Comparison of ENCODE assay signal across 1 cellular context in the genomic region with DNA sequence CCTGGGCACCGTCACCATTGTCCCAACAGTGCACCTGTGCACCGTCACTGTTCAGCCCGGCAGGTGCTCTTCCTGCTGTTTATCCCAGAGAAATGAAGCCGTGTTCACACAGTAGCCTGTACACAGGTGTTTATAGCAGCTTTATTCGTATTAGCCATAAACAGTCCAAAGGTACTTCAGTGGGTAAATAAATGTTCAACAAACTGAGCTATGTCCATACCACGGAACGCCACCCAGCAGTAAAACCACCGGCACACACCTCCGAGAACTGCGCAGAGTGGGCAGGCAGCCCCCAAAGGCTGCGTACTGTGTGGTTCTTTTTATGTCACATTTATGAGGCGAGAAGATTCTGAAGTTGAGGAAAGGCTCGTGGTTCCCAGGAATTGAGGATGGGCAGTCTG.
TF ChIP-seq lines count a peak whose summit lies in the region.

No MANE protein-coding gene starts in this region.

TF ChIP-seq in IMR-90, 13 proteins besides CTCF, POLR2A, EP300 and RAD21 (continued from another document):
- TF ChIP-seq MXI1 (IDR thresholded peaks at IDR 0.05; ENCODE audit: borderline replicate concordance, low read depth, low read length) (no peak), RCOR1 (IDR thresholded peaks at IDR 0.05; ENCODE audit: insufficient replicate concordance, low read length) (no peak), MAZ (IDR thresholded peaks at IDR 0.05; ENCODE audit: borderline replicate concordance, low read depth, low read length) (no peak), SMC3 (IDR thresholded peaks at IDR 0.05; ENCODE audit: low read depth, low read length) (no peak), BHLHE40 (IDR thresholded peaks at IDR 0.05; ENCODE audit: low read depth, low read length) (no peak), FOS (IDR thresholded peaks at IDR 0.05; ENCODE audit: low read depth, low read length) (no peak), RFX5 (IDR thresholded peaks at IDR 0.05; ENCODE audit: low read depth, low read length) (no peak), NFE2L2 (IDR thresholded peaks at IDR 0.05; ENCODE audit: low read depth, low read length) (no peak)
- TF ChIP-seq, protein P1, sequence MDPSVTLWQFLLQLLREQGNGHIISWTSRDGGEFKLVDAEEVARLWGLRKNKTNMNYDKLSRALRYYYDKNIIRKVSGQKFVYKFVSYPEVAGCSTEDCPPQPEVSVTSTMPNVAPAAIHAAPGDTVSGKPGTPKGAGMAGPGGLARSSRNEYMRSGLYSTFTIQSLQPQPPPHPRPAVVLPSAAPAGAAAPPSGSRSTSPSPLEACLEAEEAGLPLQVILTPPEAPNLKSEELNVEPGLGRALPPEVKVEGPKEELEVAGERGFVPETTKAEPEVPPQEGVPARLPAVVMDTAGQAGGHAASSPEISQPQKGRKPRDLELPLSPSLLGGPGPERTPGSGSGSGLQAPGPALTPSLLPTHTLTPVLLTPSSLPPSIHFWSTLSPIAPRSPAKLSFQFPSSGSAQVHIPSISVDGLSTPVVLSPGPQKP (IDR thresholded peaks at IDR 0.05; ENCODE audit: borderline replicate concordance, low read depth, low read length), result no peak
- TF ChIP-seq, protein P2, sequence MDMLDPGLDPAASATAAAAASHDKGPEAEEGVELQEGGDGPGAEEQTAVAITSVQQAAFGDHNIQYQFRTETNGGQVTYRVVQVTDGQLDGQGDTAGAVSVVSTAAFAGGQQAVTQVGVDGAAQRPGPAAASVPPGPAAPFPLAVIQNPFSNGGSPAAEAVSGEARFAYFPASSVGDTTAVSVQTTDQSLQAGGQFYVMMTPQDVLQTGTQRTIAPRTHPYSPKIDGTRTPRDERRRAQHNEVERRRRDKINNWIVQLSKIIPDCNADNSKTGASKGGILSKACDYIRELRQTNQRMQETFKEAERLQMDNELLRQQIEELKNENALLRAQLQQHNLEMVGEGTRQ (IDR thresholded peaks at IDR 0.05; ENCODE audit: low read depth, low read length), result no peak
TF ChIP-seq in IMR-90: peak in this region for 0.
